ENCODE assay signal across 9 cellular contexts in genomic region chr12:3200779-3201738, GRCh38.
A peak's percentile ranks its signal among the peaks of the same experiment; 100 is the strongest.
DNase-seq lines count a peak whose midpoint lies in the region; ATAC-seq and TF ChIP-seq lines count a peak whose summit lies in the region.
"Had no signal": no experiment of that assay in that cellular context is flagged by ENCODE, and none has a peak within 500 bp of the region (broad histone marks: within the 10 kb centered on the region; RNA-seq: fewer than 3 reads in every experiment).

No MANE protein-coding gene starts in this region.

- H3K27ac ChIP-seq in IMR-90 (ENCODE audit: insufficient read depth, low read length): no peak overlapping the region
- H3K27ac ChIP-seq in fibroblast of lung (ENCODE audit: insufficient read depth, low read length): no peak overlapping the region

- H3K27me3 Mint-ChIP-seq in osteocyte (ENCODE audit: unreplicated experiment): no peaks in the 10 kb centered on the region

- H3K79me1 ChIP-seq in IMR-90 (ENCODE audit: low read depth in 1 of 2, low read length in 2 of 2): peaks cover 0 to under 1% of the 10 kb centered on the region in 2 experiments; a peak in 2 of 4 replicates

- H3K9ac ChIP-seq in IMR-90 (ENCODE audit: low read depth, low read length): 0 out of 2 replicates have a peak overlapping the region, but pooled peaks have one; percentile 21
- peak overlapping the region; percentile 7 for H3K9ac ChIP-seq in fibroblast of lung (ENCODE audit: insufficient read depth, low read length)

- H3K23ac ChIP-seq in IMR-90 (ENCODE audit: low read depth, low read length): peak overlapping the region; percentile 68

- H4K20me1 ChIP-seq in IMR-90 (ENCODE audit: insufficient read depth, low read length): peaks cover 37% of the 10 kb centered on the region
- no peaks in the 10 kb centered on the region for H4K20me1 ChIP-seq in fibroblast of lung (ENCODE audit: control insufficient read depth, extremely low read depth, insufficient read depth, low read length)

- no peak overlapping the region for H2AK5ac ChIP-seq in IMR-90 (ENCODE audit: low read depth, low read length)

- intact Hi-C loops in IMR-90 (cut with micrococcal nuclease): loop anchor here (1.0 to 5.0 kb wide), 4 partner anchors 30 to 128 kb away; no protein-coding TSS in a partner anchor

- in situ Hi-C loops in IMR-90 (cut with MboI; ENCODE audit: low sequenced_read_pairs): no loop called here

- no peak overlapping the region for H3K56ac ChIP-seq in IMR-90 (ENCODE audit: extremely low read depth, insufficient read depth, low read length)

- H3K4me3 Mint-ChIP-seq in osteocyte (ENCODE audit: unreplicated experiment): peak overlapping the region; percentile 83

- H3K4me1 ChIP-seq in IMR-90 (ENCODE audit: control insufficient read depth, insufficient read depth, low read length) (peaks cover 5% of the 10 kb centered on the region), fibroblast of lung (ENCODE audit: control insufficient read depth, extremely low read depth, insufficient read depth, low read length) (peaks cover 2% of the 10 kb centered on the region)

- H4K91ac ChIP-seq in IMR-90 (ENCODE audit: insufficient read depth, low read depth, low read length): no peak overlapping the region

- POLR2A ChIA-PET in IMR-90 (lab: Charles Lee; ENCODE audit: unreplicated experiment): no interaction called here

- no TSS peak for BruUV-seq in IMR-90 (replicated peaks; lab: Mats Ljungman, UMichigan)

- TF ChIP-seq CTCF in AG10803 (conservative IDR thresholded peaks at IDR 0.05; ENCODE audit: low read length) (no peak), IMR-90 (conservative IDR thresholded peaks at IDR 0.05; ENCODE audit: low read depth, low read length) (no peak), fibroblast of lung (conservative IDR thresholded peaks at IDR 0.05 in 1 of 2, IDR thresholded peaks at IDR 0.05 in 1 of 2; ENCODE audit: low read depth in 1 of 2, low read length in 2 of 2) (no peak), osteocyte (IDR thresholded peaks at IDR 0.05) (no peak)

- H3K27me3 ChIP-seq in IMR-90 (ENCODE audit: control insufficient read depth, insufficient read depth, low read length) (peaks cover 6% of the 10 kb centered on the region), fibroblast of lung (ENCODE audit: control insufficient read depth, insufficient read depth, low read length) (peaks cover 16% of the 10 kb centered on the region)

- no peaks in the 10 kb centered on the region for H3K9me3 ChIP-seq in IMR-90 (ENCODE audit: control insufficient read depth, insufficient read depth, low read length)
- H3K9me3 ChIP-seq in fibroblast of lung (ENCODE audit: control insufficient read depth, insufficient read depth, low read depth, low read length): no peaks in the 10 kb centered on the region

- H2AFZ ChIP-seq in IMR-90 (replicated peaks; ENCODE audit: low read length, poor library complexity) (peak overlapping the region; percentile 68), fibroblast of lung (ENCODE audit: low read length) (no peak overlapping the region)

- peaks cover 44% of the 10 kb centered on the region for H3K4me1 Mint-ChIP-seq in osteocyte (ENCODE audit: unreplicated experiment)

- H3K4me3 ChIP-seq in AG10803 (ENCODE audit: low read length) (peak overlapping the region; percentile 35), IMR-90 (ENCODE audit: insufficient read depth, low read depth, low read length) (peak overlapping the region; percentile 51), fibroblast of lung (replicated peaks in 1 of 4; ENCODE audit: control extremely low read depth in 1 of 4, insufficient read depth in 1 of 4, low read depth in 3 of 4, low read length in 4 of 4) (peak overlapping the region in 3 of 4 experiments; percentile 43 to 53 (median 46))

- no peak overlapping the region for H3K14ac ChIP-seq in IMR-90 (replicated peaks; ENCODE audit: low read depth, low read length)

- CTCF ChIA-PET in IMR-90 (lab: Yijun Ruan, JAX): no interaction called here

- H3K9me1 ChIP-seq in IMR-90 (ENCODE audit: insufficient read depth, low read length): 0 out of 2 replicates have a peak, but pooled peaks cover under 1% of the 10 kb centered on the region

- DNase-seq in AG10803 (ENCODE audit: low read depth): no peak
- DNase-seq in IMR-90: no peak
- DNase-seq in fibroblast of lung (ENCODE audit: low read depth in 2 of 2): peak in 1 of 2 donors; percentile 9
- no peak for DNase-seq in osteocyte (ENCODE audit: extremely low spot score, unreplicated experiment)
- no peak for DNase-seq in amygdala (lab: John Stamatoyannopoulos, UW)
- no peak for DNase-seq in GF-D8 (lab: John Stamatoyannopoulos, UW)
- no peak for DNase-seq in activated CD8-positive, alpha-beta memory T cell treated with anti-CD3 and anti-CD28 coated beads, Interleukin-2, amount 50 U/mL, for 4 hours
- DNase-seq: OCI-M1 had no signal

- no peak for TF ChIP-seq POLR2A in IMR-90 (IDR thresholded peaks at IDR 0.05; ENCODE audit: low read depth, low read length)

- TF ChIP-seq RAD21 in IMR-90 (IDR thresholded peaks at IDR 0.05; ENCODE audit: low read length): no peak

- H3K27ac Mint-ChIP-seq in osteocyte (ENCODE audit: unreplicated experiment): no peak overlapping the region

- H3K18ac ChIP-seq in IMR-90 (ENCODE audit: low read depth, low read length): no peak overlapping the region

- no peak overlapping the region for H2BK20ac ChIP-seq in IMR-90 (ENCODE audit: low read depth, low read length)

- no peak overlapping the region for H3K4ac ChIP-seq in IMR-90 (ENCODE audit: low read depth, low read length)

- H3K36me3 ChIP-seq in IMR-90 (ENCODE audit: control insufficient read depth, insufficient read depth, low read length) (no peaks in the 10 kb centered on the region), fibroblast of lung (ENCODE audit: control insufficient read depth, insufficient read depth, low read length) (no peaks in the 10 kb centered on the region)

- no peak overlapping the region for H2BK5ac ChIP-seq in IMR-90 (ENCODE audit: low read depth, low read length, poor library complexity, severe bottlenecking)

- H3K4me2 ChIP-seq in IMR-90 (ENCODE audit: low read depth, low read length) (peak overlapping the region; percentile 93), fibroblast of lung (ENCODE audit: extremely low read depth, insufficient read depth, low read length) (peak overlapping the region; percentile 83)

- no peak overlapping the region for H2BK120ac ChIP-seq in IMR-90 (ENCODE audit: low read depth, low read length)

- dilution Hi-C loops in IMR-90 (cut with HindIII; ENCODE audit: low sequenced_read_pairs, unreplicated experiment): no loop called here

- H4K5ac ChIP-seq in IMR-90 (ENCODE audit: low read depth, low read length): no peak overlapping the region

- H2AK9ac ChIP-seq in IMR-90 (replicated peaks; ENCODE audit: low read depth, low read length, poor library complexity): no peak overlapping the region

- no peaks in the 10 kb centered on the region for H3K9me3 Mint-ChIP-seq in osteocyte (ENCODE audit: unreplicated experiment)

- ATAC-seq in IMR-90 (ENCODE audit: low read depth): peak; percentile 24
- no peak for ATAC-seq in GM19395 (IDR thresholded peaks at IDR 0.05; ENCODE audit: unreplicated experiment)

- no peak overlapping the region for H2BK15ac ChIP-seq in IMR-90 (ENCODE audit: low read depth, low read length)

- no peak overlapping the region for H4K8ac ChIP-seq in IMR-90 (ENCODE audit: low read depth in 2 of 2, low read length in 2 of 2)

- WGBS in IMR-90 (ENCODE audit: extremely low coverage in 2 of 2, insufficient read length in 1 of 2), 2 experiments: 12% methylated on average over 23 of the region's 50 CpGs; no CpG with 5 or more reads in 1 of the 2 experiments

- no peaks in the 10 kb centered on the region for H3K79me2 ChIP-seq in fibroblast of lung (ENCODE audit: control insufficient read depth, insufficient read depth, low read length)

- H3K36me3 Mint-ChIP-seq in osteocyte (ENCODE audit: unreplicated experiment): peaks cover 2% of the 10 kb centered on the region

TF ChIP-seq in IMR-90, 13 proteins besides CTCF, POLR2A, EP300 and RAD21:
- TF ChIP-seq NFE2L2 (IDR thresholded peaks at IDR 0.05; ENCODE audit: low read depth, low read length) (no peak), SMC3 (IDR thresholded peaks at IDR 0.05; ENCODE audit: low read depth, low read length) (no peak), CHD1 (IDR thresholded peaks at IDR 0.05; ENCODE audit: low read depth, low read length) (no peak), FOS (IDR thresholded peaks at IDR 0.05; ENCODE audit: low read depth, low read length) (no peak), CEBPB (IDR thresholded peaks at IDR 0.05; ENCODE audit: low read depth, low read length) (no peak), BHLHE40 (IDR thresholded peaks at IDR 0.05; ENCODE audit: low read depth, low read length) (no peak), RCOR1 (IDR thresholded peaks at IDR 0.05; ENCODE audit: insufficient replicate concordance, low read length) (no peak), USF2 (IDR thresholded peaks at IDR 0.05; ENCODE audit: low read depth, low read length) (no peak), MXI1 (IDR thresholded peaks at IDR 0.05; ENCODE audit: borderline replicate concordance, low read depth, low read length) (no peak)
